ENCODE assay signal across 8 cellular contexts in genomic region chr11:11010624-11011127, GRCh38.
DNase-seq lines count a peak whose midpoint lies in the region; ATAC-seq and TF ChIP-seq lines count a peak whose summit lies in the region.

No MANE protein-coding gene starts in this region.

- no peaks in the 10 kb centered on the region for H3K4me1 ChIP-seq in foreskin keratinocyte
- H3K4me1 ChIP-seq in Karpas-422 (ENCODE audit: low read length): no peaks in the 10 kb centered on the region

- no peak overlapping the region for H3K9ac ChIP-seq in Karpas-422 (ENCODE audit: low read length)

- TF ChIP-seq CTCF in foreskin keratinocyte (conservative IDR thresholded peaks at IDR 0.05) (peak; percentile 57), osteocyte (IDR thresholded peaks at IDR 0.05) (peak; percentile 40)

- H3K9me2 ChIP-seq in Karpas-422 (replicated peaks; ENCODE audit: insufficient read depth, low read length): no peaks in the 10 kb centered on the region

- peak; percentile 68 for ATAC-seq in foreskin keratinocyte
- no peak for ATAC-seq in HG03095 (IDR thresholded peaks at IDR 0.05; ENCODE audit: unreplicated experiment)

- no peaks in the 10 kb centered on the region for H4K20me1 ChIP-seq in Karpas-422 (ENCODE audit: insufficient read depth, low read depth, low read length)

- H3K9me3 Mint-ChIP-seq in osteocyte (ENCODE audit: unreplicated experiment): peaks cover 6% of the 10 kb centered on the region

- H3K27me3 ChIP-seq in foreskin keratinocyte (peaks cover 24% of the 10 kb centered on the region), Karpas-422 (ENCODE audit: low read length) (no peaks in the 10 kb centered on the region)

- no peaks in the 10 kb centered on the region for H3K36me3 Mint-ChIP-seq in osteocyte (ENCODE audit: unreplicated experiment)

- H3K27ac Mint-ChIP-seq in osteocyte (ENCODE audit: unreplicated experiment): no peak overlapping the region

- H3K4me3 Mint-ChIP-seq in osteocyte (ENCODE audit: unreplicated experiment): no peak overlapping the region

- no peaks in the 10 kb centered on the region for H3K9me3 ChIP-seq in Karpas-422 (ENCODE audit: low read length)

- no peaks in the 10 kb centered on the region for H3K79me2 ChIP-seq in Karpas-422 (ENCODE audit: low read length)

- H3K27ac ChIP-seq in foreskin keratinocyte (no peak overlapping the region), Karpas-422 (ENCODE audit: low read length) (no peak overlapping the region)

- no peak overlapping the region for H2AFZ ChIP-seq in Karpas-422 (ENCODE audit: low read length)

- DNase-seq in ELF-1 (ENCODE audit: low read depth, low spot score) (peak; percentile 83), OCI-M1 (lab: John Stamatoyannopoulos, UW) (peak; percentile 35), foreskin keratinocyte (peak in 1 of 2 donors; percentile 30), osteocyte (ENCODE audit: extremely low spot score, unreplicated experiment) (no peak), Karpas-422 (no peak), amniotic stem cell (lab: John Stamatoyannopoulos, UW) (no peak), NCI-H1092 (lab: John Stamatoyannopoulos, UW) (no peak)

- peaks cover 2% of the 10 kb centered on the region for H3K4me1 Mint-ChIP-seq in osteocyte (ENCODE audit: unreplicated experiment)

- H3K4me3 ChIP-seq in Karpas-422 (ENCODE audit: low read length): no peak overlapping the region

- no peak overlapping the region for H3K4me2 ChIP-seq in Karpas-422 (ENCODE audit: low read depth, low read length, poor library complexity, severe bottlenecking)

- H3K27me3 Mint-ChIP-seq in osteocyte (ENCODE audit: unreplicated experiment): peaks cover 15% of the 10 kb centered on the region

- no peaks in the 10 kb centered on the region for H3K36me3 ChIP-seq in Karpas-422 (ENCODE audit: insufficient read depth, low read length)

Comparison
In these comparisons a context has a peak if more than half of its experiments do, and no peak if none do; other contexts are left out.
1. DNase-seq: peak in ELF-1 (single experiment) and OCI-M1 (single experiment); none in osteocyte (single experiment), Karpas-422 (single experiment), amniotic stem cell (single experiment) and NCI-H1092 (single experiment).